8 cellular contexts compared by ENCODE assay signal in genomic region chr5:55993628-55994501, GRCh38. TPM values are rescaled to one million over a fixed set of nuclear protein-coding genes. Genes with fewer than 3 reads are reported as not detected.
DNase-seq lines count a peak whose midpoint lies in the region; ATAC-seq, FAIRE-seq and TF ChIP-seq lines count a peak whose summit lies in the region.

No MANE protein-coding gene starts in this region.

- ATAC-seq in HG02870 (IDR thresholded peaks at IDR 0.05; ENCODE audit: unreplicated experiment) = no peak
- no peak for ATAC-seq in GM18870 (IDR thresholded peaks at IDR 0.05; ENCODE audit: unreplicated experiment)
- no peak for ATAC-seq in GM21723 (IDR thresholded peaks at IDR 0.05; ENCODE audit: unreplicated experiment)

- no peak for DNase-seq in H54 (ENCODE audit: insufficient read length, low spot score)
- no peak for DNase-seq in SJCRH30
- no peak for DNase-seq in ovary
- DNase-seq in middle frontal gyrus (ENCODE audit: extremely low spot score, low spot score) = no peak

- TF ChIP-seq POLR2A in H54 (IDR thresholded peaks at IDR 0.05; ENCODE audit: low read depth, low read length) (no peak), ovary (IDR thresholded peaks at IDR 0.05) (no peak)

- FAIRE-seq in H54 (lab: Jason Lieb, UNC) = peak; percentile 15

- no peak for TF ChIP-seq EP300 in ovary (IDR thresholded peaks at IDR 0.05)

- H3K4me1 ChIP-seq in SJCRH30 (no peaks in the 10 kb centered on the region), esophagus (ENCODE audit: control insufficient read depth in 2 of 2, insufficient read depth in 2 of 2, low read length in 1 of 2) (no peaks in the 10 kb centered on the region), ovary (ENCODE audit: insufficient read depth) (peaks cover 3% of the 10 kb centered on the region)

- H3K4me3 ChIP-seq in SJCRH30 (peak overlapping the region; percentile 83), esophagus (ENCODE audit: low read depth in 1 of 2, low read length in 2 of 2) (peak overlapping the region; percentile 71 to 95), ovary (peak overlapping the region; percentile 77)

- H3K27me3 ChIP-seq in SJCRH30 = no peaks in the 10 kb centered on the region
- H3K27me3 ChIP-seq in esophagus (ENCODE audit: control insufficient read depth in 1 of 2, insufficient read depth in 2 of 2, low read length in 2 of 2) = no peaks in the 10 kb centered on the region
- no peaks in the 10 kb centered on the region for H3K27me3 ChIP-seq in ovary

- 1% methylated on average over 15 of the region's 15 CpGs for whole genome bisulfite sequencing in esophagus, 2 donors
- WGBS in ovary, 3 donors = 0 to 1% (median 1%) methylated on average over 15 of the region's 15 CpGs

- H3K27ac ChIP-seq in SJCRH30 = peak overlapping the region; percentile 80
- H3K27ac ChIP-seq in esophagus (ENCODE audit: low read depth in 2 of 2, low read length in 1 of 2) = peak overlapping the region; percentile 97 to 98
- H3K27ac ChIP-seq in ovary = peak overlapping the region; percentile 96 to 98

- TF ChIP-seq CTCF in ovary (IDR thresholded peaks at IDR 0.05) = no peak

- intact Hi-C loops in ovary (cut with DNase I) = loop anchor here in 2 of 4 donors (10.0 kb wide), 2 partner anchors 81 to 131 kb away; no protein-coding TSS in a partner anchor

- H3K36me3 ChIP-seq in SJCRH30 (no peaks in the 10 kb centered on the region), esophagus (ENCODE audit: control insufficient read depth in 2 of 2, insufficient read depth in 2 of 2, low read length in 1 of 2) (no peaks in the 10 kb centered on the region), ovary (no peaks in the 10 kb centered on the region)

- H3K9me3 ChIP-seq in SJCRH30 (replicated peaks) = no peaks in the 10 kb centered on the region
- H3K9me3 ChIP-seq in esophagus (ENCODE audit: control insufficient read depth in 2 of 2, insufficient read depth in 1 of 2, low read depth in 1 of 2, low read length in 1 of 2) = no peaks in the 10 kb centered on the region
- H3K9me3 ChIP-seq in ovary = no peaks in the 10 kb centered on the region

RNA-seq across cellular contexts. Expression of gene IL6ST, which starts 0.9 kb away (rescaled TPM):
- total RNA-seq in SJCRH30 (2014; rRNA removed; shearing (Covaris generic)) = 42.3 and 52.5 TPM in 2 replicates
- polyA plus RNA-seq in esophagus = 10 to 100 TPM; 12.9 to 13.3 TPM
- total RNA-seq in ovary = 100 to 1,000 TPM; 142 to 406 (median 186) TPM
- 100 to 1,000 TPM in 1 of 2 donors, 10 to 100 TPM in 1; 45.9 to 123 TPM for polyA plus RNA-seq in ovary
